In the genomic region with DNA sequence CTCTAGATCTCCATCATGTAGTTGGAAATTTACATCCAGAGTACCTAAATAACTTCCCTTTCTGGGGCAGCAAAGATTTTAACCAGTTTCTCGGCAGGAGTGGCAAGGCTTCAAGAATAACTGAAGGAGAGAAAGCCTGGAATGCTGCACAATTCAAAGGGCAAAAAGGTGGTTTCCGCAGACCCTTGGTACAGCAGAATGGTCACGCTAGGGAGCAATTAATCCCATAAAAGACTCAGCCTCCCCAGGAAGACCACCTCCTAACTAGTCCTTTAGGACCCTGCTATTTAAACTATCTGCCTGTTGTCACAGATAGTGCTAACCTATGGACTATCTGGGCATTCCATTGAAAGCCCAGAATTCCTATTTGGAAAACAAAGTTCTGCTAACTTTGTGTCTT, we compare ENCODE assay signal across 24 cellular contexts. TPM values are rescaled to one million over a fixed set of nuclear protein-coding genes. Genes with fewer than 3 reads are reported as not detected.
DNase-seq lines count a peak whose midpoint lies in the region; ATAC-seq lines count a peak whose summit lies in the region.
"Had no signal": no experiment of that assay in that cellular context is flagged by ENCODE, and none has a peak within 500 bp of the region (broad histone marks: within the 10 kb centered on the region; RNA-seq: fewer than 3 reads in every experiment).

No MANE protein-coding gene starts in this region.

- no peaks in the 10 kb centered on the region for H3K79me1 ChIP-seq in trophoblast cell (ENCODE audit: low read length)
- H3K79me1 ChIP-seq in mesenchymal stem cell (replicated peaks; ENCODE audit: low read length, poor library complexity, severe bottlenecking) = no peaks in the 10 kb centered on the region

- H2BK12ac ChIP-seq in trophoblast cell (ENCODE audit: low read length) = no peak overlapping the region
- H2BK12ac ChIP-seq in mesenchymal stem cell (ENCODE audit: low read length in 2 of 2) = no peak overlapping the region

- H3K9me3 ChIP-seq in HUES48 (ENCODE audit: control insufficient read depth, insufficient read depth, low read length) = no peaks in the 10 kb centered on the region
- no peaks in the 10 kb centered on the region for H3K9me3 ChIP-seq in iPS-18a (ENCODE audit: control insufficient read depth, low read depth, low read length)
- H3K9me3 ChIP-seq in trophoblast cell (ENCODE audit: insufficient read depth, low read depth, low read length) = peaks cover 7% of the 10 kb centered on the region
- H3K9me3 ChIP-seq in mesenchymal stem cell (ENCODE audit: control insufficient read depth, low read length) = peaks cover 5% of the 10 kb centered on the region
- H3K9me3 ChIP-seq: BE2C, pancreas, right atrium auricular region, thoracic aorta, vagina had no signal

- no peak overlapping the region for H2BK15ac ChIP-seq in mesenchymal stem cell (ENCODE audit: low read depth, poor library complexity, severe bottlenecking)

- H3K36me3 ChIP-seq in HUES48 (ENCODE audit: control insufficient read depth, insufficient read depth, low read length) = no peaks in the 10 kb centered on the region
- no peaks in the 10 kb centered on the region for H3K36me3 ChIP-seq in iPS-18a (ENCODE audit: control insufficient read depth, low read depth, low read length)
- no peaks in the 10 kb centered on the region for H3K36me3 ChIP-seq in trophoblast cell (ENCODE audit: control insufficient read depth in 1 of 2, insufficient read depth in 2 of 2, low read length in 2 of 2)
- H3K36me3 ChIP-seq in mesenchymal stem cell (ENCODE audit: control insufficient read depth in 1 of 2, insufficient read depth in 2 of 2, low read depth in 1 of 2, low read length in 2 of 2) = no peaks in the 10 kb centered on the region
- H3K36me3 ChIP-seq: BE2C, brain microvascular endothelial cell, pancreas, Peyer's patch, right atrium auricular region, thoracic aorta, vagina had no signal

- H2BK120ac ChIP-seq in trophoblast cell (ENCODE audit: insufficient read depth, low read length, poor library complexity) (no peak overlapping the region), mesenchymal stem cell (ENCODE audit: low read depth, low read length) (no peak overlapping the region)

- H2AFZ ChIP-seq in trophoblast cell (ENCODE audit: insufficient read depth, low read length, poor library complexity) = no peak overlapping the region
- no peak overlapping the region for H2AFZ ChIP-seq in mesenchymal stem cell (ENCODE audit: low read depth, low read length)

- H3K23ac ChIP-seq in trophoblast cell (ENCODE audit: low read length) (no peak overlapping the region), mesenchymal stem cell (ENCODE audit: low read length in 2 of 2) (no peak overlapping the region)

- no peak overlapping the region for H2AK5ac ChIP-seq in trophoblast cell (ENCODE audit: low read length)
- no peak overlapping the region for H2AK5ac ChIP-seq in mesenchymal stem cell (ENCODE audit: low read length, severe bottlenecking)

- H3K4me2 ChIP-seq in trophoblast cell (ENCODE audit: low read length) = peak overlapping the region; percentile 54
- no peak overlapping the region for H3K4me2 ChIP-seq in mesenchymal stem cell (ENCODE audit: low read length, poor library complexity, severe bottlenecking)

- H3K27ac ChIP-seq in HUES48 (ENCODE audit: low read depth, low read length) (peak overlapping the region; percentile 84), iPS-18a (ENCODE audit: low read length) (peak overlapping the region; percentile 41), trophoblast cell (ENCODE audit: low read depth, low read length) (no peak overlapping the region), mesenchymal stem cell (ENCODE audit: low read length, poor library complexity, severe bottlenecking) (no peak overlapping the region)
- H3K27ac ChIP-seq: brain microvascular endothelial cell, pancreas, Peyer's patch, right atrium auricular region, thoracic aorta, vagina had no signal

- H3K4ac ChIP-seq in trophoblast cell (ENCODE audit: low read depth, low read length) = no peak overlapping the region
- no peak overlapping the region for H3K4ac ChIP-seq in mesenchymal stem cell (ENCODE audit: low read depth in 1 of 2, low read length in 2 of 2)

- no peaks in the 10 kb centered on the region for H3K79me2 ChIP-seq in trophoblast cell (ENCODE audit: control insufficient read depth, insufficient read depth, low read length, poor library complexity)

- H3K4me1 ChIP-seq in HUES48 (ENCODE audit: control insufficient read depth, insufficient read depth, low read length) (peaks cover 34% of the 10 kb centered on the region), iPS-18a (ENCODE audit: control insufficient read depth, low read depth, low read length) (peaks cover 36% of the 10 kb centered on the region), trophoblast cell (ENCODE audit: control insufficient read depth in 1 of 2, insufficient read depth in 2 of 2, low read length in 2 of 2) (peaks cover 1 to 3% of the 10 kb centered on the region in 2 experiments), mesenchymal stem cell (ENCODE audit: control insufficient read depth, insufficient read depth, low read depth, low read length) (peaks cover 12% of the 10 kb centered on the region)
- H3K4me1 ChIP-seq: BE2C, pancreas, Peyer's patch, right atrium auricular region, vagina had no signal

- H3K9ac ChIP-seq in HUES48 (ENCODE audit: low read depth, low read length) (no peak overlapping the region), iPS-18a (ENCODE audit: low read length) (peak overlapping the region; percentile 60), trophoblast cell (ENCODE audit: low read length) (no peak overlapping the region), mesenchymal stem cell (ENCODE audit: low read length) (no peak overlapping the region)

- H3K4me3 ChIP-seq in HUES48 (ENCODE audit: low read depth, low read length) (peak overlapping the region; percentile 62), iPS-18a (ENCODE audit: low read length) (peak overlapping the region; percentile 65), trophoblast cell (ENCODE audit: low read depth, low read length) (no peak overlapping the region), mesenchymal stem cell (ENCODE audit: insufficient read depth in 1 of 2, low read depth in 1 of 2, low read length in 2 of 2) (no peak overlapping the region)
- H3K4me3 ChIP-seq: GM12878, lung, Peyer's patch, right atrium auricular region, thoracic aorta, vagina had no signal

- DNase-seq in ecto neural progenitor cell (ENCODE audit: low spot score) (peak; percentile 45), trophoblast cell (no peak), mesenchymal stem cell (no peak), GM19238 (ENCODE audit: insufficient read length, low spot score) (no peak)
- DNase-seq: activated CD4-positive, alpha-beta memory T cell treated with anti-CD3 and anti-CD28 coated beads for 36 hours; activated CD4-positive, alpha-beta T cell treated with anti-CD3 and anti-CD28 coated beads for 1 hour; activated naive CD4-positive, alpha-beta T cell treated with anti-CD3 and anti-CD28 coated beads for 36 hours; brain microvascular endothelial cell; CD8-positive, alpha-beta T cell; EL; Peyer's patch; small intestine; stimulated activated naive CD4-positive, alpha-beta T cell treated with Interleukin-2 at 50 U/mL for 16 hours had no signal

- H3K27me3 ChIP-seq in HUES48 (ENCODE audit: control insufficient read depth, insufficient read depth, low read length) (peaks cover 42% of the 10 kb centered on the region), iPS-18a (ENCODE audit: control insufficient read depth, insufficient read depth, low read length) (peaks cover 9% of the 10 kb centered on the region), trophoblast cell (ENCODE audit: insufficient read depth, low read length) (peaks cover 33% of the 10 kb centered on the region), mesenchymal stem cell (ENCODE audit: control insufficient read depth in 1 of 2, insufficient read depth in 1 of 2, low read length in 2 of 2) (peaks cover 45 to 47% of the 10 kb centered on the region in 2 experiments)
- H3K27me3 ChIP-seq: vagina had no signal

- H3K14ac ChIP-seq in trophoblast cell (ENCODE audit: low read length) = no peak overlapping the region
- H3K14ac ChIP-seq in mesenchymal stem cell (ENCODE audit: low read length in 2 of 2) = no peak overlapping the region

- no peak for ATAC-seq in GM21381 (IDR thresholded peaks at IDR 0.05; ENCODE audit: unreplicated experiment)
- ATAC-seq in HG02571 (IDR thresholded peaks at IDR 0.05; ENCODE audit: unreplicated experiment) = no peak
- ATAC-seq: CD8-positive, alpha-beta T cell; GM12878 had no signal

- no peak overlapping the region for H2BK5ac ChIP-seq in trophoblast cell (ENCODE audit: low read depth, low read length, poor library complexity)
- H2BK5ac ChIP-seq in mesenchymal stem cell (ENCODE audit: low read depth, low read length, poor library complexity, severe bottlenecking) = no peak overlapping the region

- H4K91ac ChIP-seq in trophoblast cell (ENCODE audit: low read depth, low read length) = no peak overlapping the region
- no peak overlapping the region for H4K91ac ChIP-seq in mesenchymal stem cell (ENCODE audit: low read length)

- no CpG with 5 or more reads among the region's 3 CpGs for WGBS in trophoblast cell (ENCODE audit: extremely low coverage, insufficient coverage, insufficient read length)
- 29% methylated on average over 3 of the region's 3 CpGs for WGBS in mesenchymal stem cell

- no peak overlapping the region for H4K8ac ChIP-seq in trophoblast cell (ENCODE audit: low read depth, low read length)
- H4K8ac ChIP-seq in mesenchymal stem cell (ENCODE audit: low read length) = no peak overlapping the region

- H3K18ac ChIP-seq in trophoblast cell (ENCODE audit: low read length) (no peak overlapping the region), mesenchymal stem cell (ENCODE audit: low read depth in 1 of 2, low read length in 2 of 2) (no peak overlapping the region)

- no peak overlapping the region for H4K12ac ChIP-seq in trophoblast cell (ENCODE audit: low read depth, low read length)

RNA-seq across cellular contexts. Expression of a gene that starts 3.6 kb away (rescaled TPM):
- not detected in 2 replicates for polyA plus RNA-seq in trophoblast cell (2013)
- polyA plus RNA-seq in mesenchymal stem cell (2013, experiment 1 of 2) = not detected
- polyA plus RNA-seq in mesenchymal stem cell (2013, experiment 2 of 2) = not detected
- polyA plus RNA-seq: GM12878, lung, pancreas, small intestine had no signal

Comparison
In these comparisons a context has a peak if more than half of its experiments do, and no peak if none do; other contexts are left out.
1. H3K27ac ChIP-seq: peak in HUES48 (single experiment) and iPS-18a (single experiment); none in trophoblast cell (single experiment) and mesenchymal stem cell (single experiment).
2. H3K4me3 ChIP-seq: peak in HUES48 (single experiment) and iPS-18a (single experiment); none in trophoblast cell (single experiment) and mesenchymal stem cell (0 of 2).